Comparison of ENCODE assay signal across 8 cellular contexts in the genomic region with DNA sequence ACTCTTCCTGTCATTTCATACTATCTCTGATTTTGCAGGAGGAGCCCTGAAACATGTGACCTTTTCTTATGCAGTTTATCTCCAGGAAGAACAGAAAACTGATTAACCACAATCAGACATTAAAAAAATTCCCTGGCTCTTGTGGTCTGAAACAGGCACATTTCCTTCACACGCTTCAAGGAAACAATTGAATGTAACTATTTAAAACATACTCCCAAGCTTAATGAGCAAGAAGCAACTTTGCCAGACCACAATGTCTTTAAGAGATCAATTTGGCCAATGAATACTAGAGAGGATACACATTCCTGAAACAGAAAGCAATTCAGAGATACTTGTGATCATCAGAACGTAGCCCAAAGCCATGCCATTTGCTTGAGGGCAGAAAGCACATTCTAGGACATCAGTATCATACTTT.
DNase-seq lines count a peak whose midpoint lies in the region; ATAC-seq, FAIRE-seq and TF ChIP-seq lines count a peak whose summit lies in the region.

No MANE protein-coding gene starts in this region.

- H3K27me3 ChIP-seq in fibroblast of lung (ENCODE audit: control insufficient read depth, insufficient read depth, low read length), result no peaks in the 10 kb centered on the region

- intact Hi-C loops in lower leg skin (cut with DNase I; ENCODE audit: low total_unique reads), result no loop called here

- POLR2A ChIA-PET in A549 (lab: Yijun Ruan, JAX), result no interaction called here

- no peak for TF ChIP-seq EP300 in A549 (IDR thresholded peaks at IDR 0.05)

- TF ChIP-seq CTCF in A549 (IDR thresholded peaks at IDR 0.05) (no peak), fibroblast of lung (conservative IDR thresholded peaks at IDR 0.05 in 1 of 2, IDR thresholded peaks at IDR 0.05 in 1 of 2; ENCODE audit: low read depth in 1 of 2, low read length in 2 of 2) (no peak), lower leg skin (IDR thresholded peaks at IDR 0.05) (no peak), GM13976 (IDR thresholded peaks at IDR 0.05; ENCODE audit: borderline replicate concordance, control extremely low read depth, extremely low read depth, insufficient read depth, missing control alignments) (no peak)

- CTCF ChIA-PET in A549 (lab: Yijun Ruan, JAX), result no interaction called here

- peaks cover 3% of the 10 kb centered on the region for H3K79me2 ChIP-seq in fibroblast of lung (ENCODE audit: control insufficient read depth, insufficient read depth, low read length)

- H3K4me1 ChIP-seq in A549 (peaks cover 13% of the 10 kb centered on the region), fibroblast of lung (ENCODE audit: control insufficient read depth, extremely low read depth, insufficient read depth, low read length) (peaks cover 6% of the 10 kb centered on the region)

- H3K27ac ChIP-seq in A549 (no peak overlapping the region), fibroblast of lung (ENCODE audit: insufficient read depth, low read length) (no peak overlapping the region)

- no peaks in the 10 kb centered on the region for H3K36me3 ChIP-seq in fibroblast of lung (ENCODE audit: control insufficient read depth, insufficient read depth, low read length)

- H3K4me3 ChIP-seq in A549 (no peak overlapping the region), fibroblast of lung (replicated peaks in 1 of 4; ENCODE audit: control extremely low read depth in 1 of 4, insufficient read depth in 1 of 4, low read depth in 3 of 4, low read length in 4 of 4) (no peak overlapping the region), lower leg skin (ENCODE audit: low read depth, poor library complexity, severe bottlenecking) (no peak overlapping the region)

- DNase-seq in A549 (ENCODE audit: low read depth in 1 of 2, low spot score in 1 of 2) (no peak), LoVo (ENCODE audit: low spot score) (peak; percentile 24), fibroblast of lung (ENCODE audit: low read depth in 2 of 2) (peak; percentile 30 to 85), RPMI8226 (no peak), lower leg skin (ENCODE audit: low spot score in 2 of 2) (no peak), NCI-H1048 (lab: John Stamatoyannopoulos, UW) (no peak), GM13976 (ENCODE audit: low spot score) (no peak)

- H3K4me2 ChIP-seq in A549 (peak overlapping the region; percentile 4; the same call in 1 of the 3 replicates), fibroblast of lung (ENCODE audit: extremely low read depth, insufficient read depth, low read length) (peak overlapping the region; percentile 4)

- FAIRE-seq in A549 (lab: Jason Lieb, UNC), result no peak

- H2AFZ ChIP-seq in fibroblast of lung (ENCODE audit: low read length), result no peak overlapping the region

- in situ Hi-C loops in GM13976 (cut with MboI; ENCODE audit: low sequenced_read_pairs, unreplicated experiment), result no loop called here

- TF ChIP-seq POLR2A in A549 (IDR thresholded peaks at IDR 0.05; ENCODE audit: low read length) (no peak), lower leg skin (IDR thresholded peaks at IDR 0.05) (no peak)

- TF ChIP-seq RAD21 in A549 (conservative IDR thresholded peaks at IDR 0.05 in 1 of 2, IDR thresholded peaks at IDR 0.05 in 1 of 2), result no peak

- no peak overlapping the region for H3K9ac ChIP-seq in fibroblast of lung (ENCODE audit: insufficient read depth, low read length)

- ATAC-seq in A549 (no peak), GM18909 (IDR thresholded peaks at IDR 0.05; ENCODE audit: poor library complexity, unreplicated experiment) (peak; percentile 39)

- 72% methylated on average over 2 of the region's 2 CpGs for WGBS in A549 (ENCODE audit: missing lambda C conversion rate)
- 8 to 17% methylated on average over 2 of the region's 2 CpGs for WGBS in lower leg skin, 2 donors

- H4K20me1 ChIP-seq in fibroblast of lung (ENCODE audit: control insufficient read depth, extremely low read depth, insufficient read depth, low read length), result no peaks in the 10 kb centered on the region

- H3K9me3 ChIP-seq in A549 (no peaks in the 10 kb centered on the region), fibroblast of lung (ENCODE audit: control insufficient read depth, insufficient read depth, low read depth, low read length) (no peaks in the 10 kb centered on the region)

TF ChIP-seq in A549, 52 proteins besides CTCF, POLR2A, EP300 and RAD21:
- no peak for TF ChIP-seq BHLHE40 (IDR thresholded peaks at IDR 0.05; ENCODE audit: low read depth, low read length)
- no peak for TF ChIP-seq TP53 (CRISPR knock-in tag; IDR thresholded peaks at IDR 0.05)
- no peak for TF ChIP-seq FOSB (CRISPR knock-in tag; IDR thresholded peaks at IDR 0.05)
- no peak for TF ChIP-seq HOXA7 (CRISPR knock-in tag; IDR thresholded peaks at IDR 0.05)
- no peak for TF ChIP-seq CHD2 (IDR thresholded peaks at IDR 0.05; ENCODE audit: low read length, partially characterized antibody)
- no peak for TF ChIP-seq E2F6 (IDR thresholded peaks at IDR 0.05; ENCODE audit: borderline replicate concordance, low read depth)
- TF ChIP-seq RFX5 (IDR thresholded peaks at IDR 0.05), result no peak
- TF ChIP-seq FOSL2 (IDR thresholded peaks at IDR 0.05), result no peak
- no peak for TF ChIP-seq FOSL2 (CRISPR knock-in tag; IDR thresholded peaks at IDR 0.05)
- no peak for TF ChIP-seq HOXB5 (CRISPR knock-in tag; IDR thresholded peaks at IDR 0.05)
- TF ChIP-seq ZC3H11A (IDR thresholded peaks at IDR 0.05), result no peak
- TF ChIP-seq REST (IDR thresholded peaks at IDR 0.05), result no peak
- no peak for TF ChIP-seq PHF8 (IDR thresholded peaks at IDR 0.05; ENCODE audit: borderline replicate concordance, low read depth)

Comparison
In these comparisons a context has a peak if more than half of its experiments do, and no peak if none do; other contexts are left out.
1. DNase-seq: peak in LoVo (single experiment) and fibroblast of lung (2 of 2); none in A549 (0 of 2), RPMI8226 (single experiment), lower leg skin (0 of 2), NCI-H1048 (single experiment) and GM13976 (single experiment).